In genomic region chr15:78641876-78642275, GRCh38 we compare ENCODE assay signal across 20 cellular contexts. TPM values are rescaled to one million over a fixed set of nuclear protein-coding genes. Genes with fewer than 3 reads are reported as not detected.
DNase-seq lines count a peak whose midpoint lies in the region; ATAC-seq and TF ChIP-seq lines count a peak whose summit lies in the region.
"Had no signal": no experiment of that assay in that cellular context is flagged by ENCODE, and none has a peak within 500 bp of the region (broad histone marks: within the 10 kb centered on the region; RNA-seq: fewer than 3 reads in every experiment).

No MANE protein-coding gene starts in this region.

- H3K9me3 Mint-ChIP-seq in GM23338, result no peaks in the 10 kb centered on the region; the same call in 2 of the 3 replicates
- H3K9me3 Mint-ChIP-seq in brain, result peaks cover 0 to 3% (median 0%) of the 10 kb centered on the region in 5 experiments
- H3K9me3 Mint-ChIP-seq in natural killer cell, result no peaks in the 10 kb centered on the region

- peak; percentile 5 for ATAC-seq in GM23338
- ATAC-seq in natural killer cell, result no peak

- TF ChIP-seq CTCF in GM23338 (conservative IDR thresholded peaks at IDR 0.05; ENCODE audit: low read depth in 2 of 2) (no peak), brain (conservative IDR thresholded peaks at IDR 0.05) (no peak), natural killer cell (IDR thresholded peaks at IDR 0.05) (no peak), osteoblast (IDR thresholded peaks at IDR 0.05; ENCODE audit: extremely low read depth, low read depth, low read length) (no peak)

- H3K27ac ChIP-seq in GM23338 (ENCODE audit: low read depth) (no peak overlapping the region), osteoblast (ENCODE audit: low read depth, low read length) (no peak overlapping the region)
- H3K27ac ChIP-seq: coronary artery had no signal

- DNase-seq in NCI-H2171 treated with DMSO at 0.1 percent for 48 hours (lab: John Stamatoyannopoulos, UW) (peak; percentile 69), NCI-H2171 (lab: John Stamatoyannopoulos, UW) (no peak), GM23338 (ENCODE audit: low spot score) (peak; percentile 43), natural killer cell (no peak), osteoblast (ENCODE audit: insufficient read length, low spot score, missing footprints) (no peak), NCI-H2107 (lab: John Stamatoyannopoulos, UW) (no peak), occipital lobe (lab: John Stamatoyannopoulos, UW) (no peak)
- DNase-seq: anterior cingulate cortex, COR-L47, erythroblast, GDM1, kidney, NCI-H2081, NCI-H748 treated with DMSO at 0.1 percent for 48 hours, RPMI8226 had no signal

- peak overlapping the region; percentile 83 for H3K4me3 Mint-ChIP-seq in GM23338
- peak overlapping the region; percentile 78 to 89 (median 84) for H3K4me3 Mint-ChIP-seq in brain
- H3K4me3 Mint-ChIP-seq in natural killer cell, result peak overlapping the region; percentile 69

- no peaks in the 10 kb centered on the region; the same call in 2 of the 3 replicates for H3K36me3 Mint-ChIP-seq in GM23338 (ENCODE audit: low read depth)
- H3K36me3 Mint-ChIP-seq in brain, result no peaks in the 10 kb centered on the region
- no peaks in the 10 kb centered on the region for H3K36me3 Mint-ChIP-seq in natural killer cell

- H3K4me3 ChIP-seq in GM23338, result peak overlapping the region; percentile 88
- no peak overlapping the region for H3K4me3 ChIP-seq in osteoblast (ENCODE audit: insufficient read depth, low read length)

- H3K9me2 ChIP-seq in GM23338 (ENCODE audit: insufficient read depth), result no peaks in the 10 kb centered on the region

- no peaks in the 10 kb centered on the region for H4K20me1 ChIP-seq in GM23338 (replicated peaks; ENCODE audit: insufficient read depth)
- no peaks in the 10 kb centered on the region for H4K20me1 ChIP-seq in osteoblast (ENCODE audit: insufficient read depth, low read length)

- H3K27me3 Mint-ChIP-seq in GM23338 (ENCODE audit: insufficient read depth, low read depth, poor library complexity) (peaks cover 12% of the 10 kb centered on the region), brain (peaks cover 14% of the 10 kb centered on the region), natural killer cell (ENCODE audit: low read depth in 2 of 2) (peaks cover 5 to 19% of the 10 kb centered on the region in 2 donors)

- H3K4me1 Mint-ChIP-seq in GM23338, result peaks cover 13% of the 10 kb centered on the region
- H3K4me1 Mint-ChIP-seq in brain, result peaks cover 29% of the 10 kb centered on the region
- peaks cover 0 to 11% of the 10 kb centered on the region in 2 donors for H3K4me1 Mint-ChIP-seq in natural killer cell

- H3F3A ChIP-seq in GM23338 (replicated peaks; ENCODE audit: low read depth), result peaks cover 7% of the 10 kb centered on the region; the same call in 1 of the 2 replicates

- H3K27ac Mint-ChIP-seq in GM23338, result no peak overlapping the region
- H3K27ac Mint-ChIP-seq in brain, result peak overlapping the region in 3 of 5 experiments; percentile 7 to 77 (median 12)
- H3K27ac Mint-ChIP-seq in natural killer cell, result no peak overlapping the region

- H3K27me3 ChIP-seq in GM23338 (ENCODE audit: insufficient read depth) (peaks cover 9% of the 10 kb centered on the region), osteoblast (ENCODE audit: insufficient read depth, low read length) (peaks cover 13% of the 10 kb centered on the region)

- H2AFZ ChIP-seq in GM23338, result peak overlapping the region; percentile 99
- no peak overlapping the region for H2AFZ ChIP-seq in osteoblast (ENCODE audit: low read length)

- intact Hi-C loops in natural killer cell (cut with micrococcal nuclease), result no loop called here

- H3K4me2 ChIP-seq in GM23338 (peak overlapping the region; percentile 91), osteoblast (ENCODE audit: insufficient read depth, low read length) (no peak overlapping the region)

- H3K4me1 ChIP-seq in GM23338 (ENCODE audit: insufficient read depth) (peaks cover 12% of the 10 kb centered on the region), osteoblast (ENCODE audit: insufficient read depth, low read length) (no peaks in the 10 kb centered on the region)

- H3K9me3 ChIP-seq in osteoblast (ENCODE audit: low read depth, low read length), result no peaks in the 10 kb centered on the region

- H3K79me2 ChIP-seq in GM23338 (replicated peaks; ENCODE audit: insufficient read depth) (no peaks in the 10 kb centered on the region), osteoblast (ENCODE audit: insufficient read depth, low read length) (no peaks in the 10 kb centered on the region)

- H3K36me3 ChIP-seq in GM23338 (ENCODE audit: insufficient read depth), result no peaks in the 10 kb centered on the region
- no peaks in the 10 kb centered on the region for H3K36me3 ChIP-seq in osteoblast (ENCODE audit: insufficient read depth, low read length)

TF ChIP-seq in GM23338, 12 proteins besides CTCF, POLR2A, EP300 and RAD21:
- TF ChIP-seq POLR2AphosphoS5 (IDR thresholded peaks at IDR 0.05; ENCODE audit: low read depth) (no peak), STAT1 (IDR thresholded peaks at IDR 0.05; ENCODE audit: unreplicated experiment) (no peak), ZNF114 (CRISPR knock-in tag; IDR thresholded peaks at IDR 0.05) (no peak), ZNF331 (CRISPR knock-in tag; IDR thresholded peaks at IDR 0.05; ENCODE audit: low read depth) (no peak), EZH2 (IDR thresholded peaks at IDR 0.05; ENCODE audit: low read depth, unreplicated experiment) (no peak), ETS1 (IDR thresholded peaks at IDR 0.05) (no peak), CREB1 (CRISPR knock-in tag; IDR thresholded peaks at IDR 0.05; ENCODE audit: low read depth) (no peak), EZH2phosphoT487 (IDR thresholded peaks at IDR 0.05; ENCODE audit: unreplicated experiment) (no peak), REST (IDR thresholded peaks at IDR 0.05; ENCODE audit: unreplicated experiment) (no peak)
TF ChIP-seq in GM23338: peak in this region for 0.

RNA-seq across cellular contexts. Expression of gene CHRNB4, which starts 0.9 kb away (rescaled TPM):
- total RNA-seq in GM23338 (2014; rRNA removed; shearing (Covaris generic)), result 1.0 and 1.6 TPM in 2 replicates
- polyA plus RNA-seq in GM23338 (2016; fragmentation: Nextera tagmentation; extraction: Ambion mirVana) (0.71 and 1.4 TPM in 2 replicates), brain (ENCODE audit: insufficient read depth, low read depth, low replicate concordance) (1.5 TPM)
- total RNA-seq in natural killer cell (not detected), osteoblast (not detected in 2 replicates), occipital lobe (1.1 TPM)
- total RNA-seq: A172, subcutaneous adipose tissue had no signal

RNA-seq across cellular contexts. Expression of gene CHRNA3, which starts 21.1 kb away (rescaled TPM):
- total RNA-seq in GM23338 (2014; rRNA removed; shearing (Covaris generic)), result 1.3 and 2.9 TPM in 2 replicates
- polyA plus RNA-seq in GM23338 (2016; fragmentation: Nextera tagmentation; extraction: Ambion mirVana) (2.3 and 3.5 TPM in 2 replicates), brain (ENCODE audit: insufficient read depth, low read depth, low replicate concordance) (25.3 TPM)
- total RNA-seq in natural killer cell (not detected), osteoblast (not detected in 2 replicates), occipital lobe (0.31 TPM)
- total RNA-seq: kidney, renal cortical epithelial cell, subcutaneous adipose tissue had no signal

Comparison
In these comparisons a context has a peak if more than half of its experiments do, and no peak if none do; other contexts are left out.
1. DNase-seq: peak in NCI-H2171 treated with DMSO at 0.1 percent for 48 hours (single experiment) and GM23338 (single experiment); none in NCI-H2171 (single experiment), natural killer cell (single experiment), osteoblast (single experiment), NCI-H2107 (single experiment) and occipital lobe (single experiment).
2. H3K27ac Mint-ChIP-seq: peak in brain (3 of 5); none in GM23338 (single experiment) and natural killer cell (0 of 2).
3. Peak in every context shown above with its lines, with median percentiles within 50 percentile points of each other: H3K4me3 Mint-ChIP-seq.